Comparison of ENCODE assay signal across 24 cellular contexts in the genomic region with DNA sequence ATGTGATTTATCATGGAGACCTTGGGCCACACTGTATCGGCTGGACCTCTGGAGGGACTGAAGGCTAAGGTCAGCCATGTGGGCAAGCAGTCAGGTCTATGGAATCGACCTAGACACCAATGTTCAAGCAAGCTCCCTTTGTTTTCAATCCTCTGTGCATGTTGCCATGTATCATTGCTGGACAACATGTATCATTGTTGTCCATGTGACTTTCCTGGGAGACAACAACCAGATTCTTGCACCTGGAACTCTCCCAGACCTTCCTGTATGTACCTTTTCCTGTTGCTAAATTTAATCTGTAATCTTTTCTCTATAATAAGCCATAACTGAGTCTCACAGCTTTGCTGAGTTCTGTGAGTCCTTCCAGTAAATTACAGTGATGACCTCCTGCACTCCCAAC.
"Had no signal": no experiment of that assay in that cellular context is flagged by ENCODE, and none has a peak within 500 bp of the region (broad histone marks: within the 10 kb centered on the region; RNA-seq: fewer than 3 reads in every experiment).

No MANE protein-coding gene starts in this region.

- H3K27ac ChIP-seq: coronary artery, dorsolateral prefrontal cortex, esophagus muscularis mucosa, foreskin keratinocyte, gastroesophageal sphincter, heart left ventricle, hepatocyte, left ventricle myocardium inferior, lower lobe of right lung had no signal

- H3K27me3 ChIP-seq: dorsolateral prefrontal cortex, esophagus muscularis mucosa, foreskin keratinocyte, gastroesophageal sphincter, heart left ventricle, hepatocyte had no signal

- H3K79me2 ChIP-seq: hepatocyte had no signal

- H3K4me3 ChIP-seq: coronary artery, dorsolateral prefrontal cortex, esophagus muscularis mucosa, gastroesophageal sphincter, heart left ventricle, hepatocyte, left ventricle myocardium inferior, lower lobe of right lung, mucosa of descending colon had no signal

- ATAC-seq: foreskin keratinocyte, gastroesophageal sphincter, left colon, left lobe of liver, lower lobe of right lung, mucosa of descending colon had no signal

- DNase-seq: dermis blood vessel endothelial cell; dorsolateral prefrontal cortex; effector CD4-positive, alpha-beta T cell; effector memory CD4-positive, alpha-beta T cell; foreskin keratinocyte; heart left ventricle; hypothalamus; immature natural killer cell; islet precursor cell; kidney; kidney glomerular epithelial cell; left colon; left ventricle myocardium inferior; lower lobe of right lung; mesenchymal stem cell; mucosa of descending colon had no signal

- H2AFZ ChIP-seq: hepatocyte had no signal

- FAIRE-seq: colon, endothelial cell of umbilical vein, frontal cortex, kidney had no signal

- H3K4me1 ChIP-seq: foreskin keratinocyte, gastroesophageal sphincter, heart left ventricle, left ventricle myocardium inferior, lower lobe of right lung had no signal

- H3K36me3 ChIP-seq: esophagus muscularis mucosa, gastroesophageal sphincter, heart left ventricle, left ventricle myocardium inferior, lower lobe of right lung had no signal

- H3K9me3 ChIP-seq: left ventricle myocardium inferior, lower lobe of right lung, mucosa of descending colon had no signal

- H3K4me2 ChIP-seq: hepatocyte had no signal
